20 cellular contexts compared by ENCODE assay signal in the genomic region with DNA sequence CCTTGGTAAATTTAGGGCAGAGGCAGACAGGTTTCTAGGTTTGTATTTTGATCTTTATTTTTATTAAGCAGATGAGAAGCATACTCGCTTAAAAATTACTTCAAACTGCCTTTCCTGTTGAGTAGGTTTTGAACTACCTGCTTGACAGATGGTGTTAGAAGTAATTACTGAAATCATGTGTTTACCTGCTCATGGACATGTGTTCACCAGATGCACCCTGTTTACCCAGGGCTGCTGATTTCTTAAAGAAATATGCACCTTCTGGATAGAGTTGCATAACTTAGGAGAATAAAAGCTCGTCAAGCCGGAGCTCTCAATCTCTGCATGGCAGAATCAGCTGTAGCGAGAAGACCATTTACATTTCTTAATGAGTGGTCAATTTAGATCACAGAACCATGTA.
A peak's percentile ranks its signal among the peaks of the same experiment; 100 is the strongest.
DNase-seq lines count a peak whose midpoint lies in the region; ATAC-seq, FAIRE-seq and TF ChIP-seq lines count a peak whose summit lies in the region.
"Had no signal": no experiment of that assay in that cellular context is flagged by ENCODE, and none has a peak within 500 bp of the region (broad histone marks: within the 10 kb centered on the region; RNA-seq: fewer than 3 reads in every experiment).

No MANE protein-coding gene starts in this region.

- WGBS in small intestine, 3 donors = 42 to 78% (median 69%) methylated on average over 4 of the region's 4 CpGs

- BruUV-seq in PC-9 (replicated peaks; lab: Mats Ljungman, UMichigan) = no TSS peak

- no peak overlapping the region for H3K4me3 ChIP-seq in bronchial epithelial cell (ENCODE audit: low read depth, low read length)
- H3K4me3 ChIP-seq in small intestine (ENCODE audit: low read depth in 1 of 2, low read length in 2 of 2) = no peak overlapping the region
- no peak overlapping the region for H3K4me3 ChIP-seq in PC-9
- H3K4me3 ChIP-seq: Peyer's patch, thoracic aorta had no signal

- no peak overlapping the region for H2AFZ ChIP-seq in PC-9

- FAIRE-seq in bronchial epithelial cell (lab: Jason Lieb, UNC) = no peak
- no peak for FAIRE-seq in small intestine (lab: Jason Lieb, UNC)

- no peaks in the 10 kb centered on the region for H3K9me2 ChIP-seq in PC-9 (ENCODE audit: insufficient read depth)

- H3K27me3 ChIP-seq in bronchial epithelial cell (ENCODE audit: control insufficient read depth, insufficient read depth, low read length) = no peaks in the 10 kb centered on the region
- no peaks in the 10 kb centered on the region for H3K27me3 ChIP-seq in small intestine (ENCODE audit: control insufficient read depth in 2 of 2, insufficient read depth in 2 of 2, low read length in 2 of 2)
- H3K27me3 ChIP-seq in PC-9 (ENCODE audit: insufficient read depth, low read depth) = no peaks in the 10 kb centered on the region
- H3K27me3 ChIP-seq: Peyer's patch had no signal

- no peak overlapping the region for H3K4me2 ChIP-seq in PC-9

- peaks cover 7 to 16% of the 10 kb centered on the region in 2 donors for H3K36me3 Mint-ChIP-seq in stimulated activated naive B cell treated with anti-CD40 and anti-IgM and Interleukin-4, amounts not matched to agents 10 μg/mL and 1 μg/mL and 100 μg/mL, for 72 hours

- no peaks in the 10 kb centered on the region for H4K20me1 ChIP-seq in PC-9 (ENCODE audit: insufficient read depth)

- peaks cover 0 to 2% of the 10 kb centered on the region in 2 donors for H3K9me3 Mint-ChIP-seq in stimulated activated naive B cell treated with anti-CD40 and anti-IgM and Interleukin-4, amounts not matched to agents 10 μg/mL and 1 μg/mL and 100 μg/mL, for 72 hours
- H3K9me3 Mint-ChIP-seq: activated CD4-positive, alpha-beta T cell treated with anti-CD3 and anti-CD28 coated beads, Interleukin-2, amount 10 ng/mL, durations not matched to agents 24 days and 14 days; activated T-helper 1 cell treated with anti-CD3 and anti-CD28 coated beads, Interleukin-12 subunit alpha, Interleukin-12 subunit beta, Interleukin-2, Interleukin-4 antibody, amounts not matched to agents 30 ng/mL and 10 ng/mL and 1 ng/mL, durations not matched to agents 14 hours and 24 hours and 36 hours; CD4-positive, alpha-beta T cell; immature natural killer cell had no signal

- TF ChIP-seq CTCF in bronchial epithelial cell (IDR thresholded peaks at IDR 0.05; ENCODE audit: insufficient read depth, low read length, severe bottlenecking) (no peak), PC-9 (conservative IDR thresholded peaks at IDR 0.05) (no peak)

- H3K4me1 ChIP-seq in small intestine (ENCODE audit: control insufficient read depth in 2 of 2, insufficient read depth in 1 of 2, low read depth in 1 of 2, low read length in 1 of 2) (no peaks in the 10 kb centered on the region), PC-9 (replicated peaks; ENCODE audit: insufficient read depth) (no peaks in the 10 kb centered on the region)
- H3K4me1 ChIP-seq: Peyer's patch had no signal

- H3K4me3 Mint-ChIP-seq in stimulated activated naive B cell treated with anti-CD40 and anti-IgM and Interleukin-4, amounts not matched to agents 10 μg/mL and 1 μg/mL and 100 μg/mL, for 72 hours = no peak overlapping the region
- H3K4me3 Mint-ChIP-seq: activated CD4-positive, alpha-beta T cell treated with anti-CD3 and anti-CD28 coated beads, Interleukin-2, amount 10 ng/mL, durations not matched to agents 24 days and 14 days; activated T-helper 1 cell treated with anti-CD3 and anti-CD28 coated beads, Interleukin-12 subunit alpha, Interleukin-12 subunit beta, Interleukin-2, Interleukin-4 antibody, amounts not matched to agents 30 ng/mL and 10 ng/mL and 1 ng/mL, durations not matched to agents 14 hours and 24 hours and 36 hours; CD4-positive, alpha-beta T cell; immature natural killer cell had no signal

- peaks cover 33 to 49% of the 10 kb centered on the region in 2 donors for H3K4me1 Mint-ChIP-seq in stimulated activated naive B cell treated with anti-CD40 and anti-IgM and Interleukin-4, amounts not matched to agents 10 μg/mL and 1 μg/mL and 100 μg/mL, for 72 hours

- no peak for ATAC-seq in GM19324 (IDR thresholded peaks at IDR 0.05; ENCODE audit: low FRiP score, unreplicated experiment)
- no peak for ATAC-seq in stimulated activated naive B cell treated with anti-CD40 and anti-IgM and Interleukin-4, amounts not matched to agents 10 μg/mL and 1 μg/mL and 100 μg/mL, for 72 hours (replicated peaks)

- DNase-seq in NCI-H2029 (lab: John Stamatoyannopoulos, UW) (peak; percentile 77), NCI-H2029 treated with DMSO at 0.1 percent for 48 hours (lab: John Stamatoyannopoulos, UW) (no peak), NCI-H446 (lab: John Stamatoyannopoulos, UW) (peak; percentile 48 to 83), bronchial epithelial cell (ENCODE audit: low read depth) (peak; percentile 83), small intestine (peak; percentile 48), PC-9 (no peak)
- no peak for DNase-seq in stimulated activated naive B cell treated with anti-CD40 and anti-IgM and Interleukin-4, amounts not matched to agents 10 μg/mL and 1 μg/mL and 100 μg/mL, for 72 hours
- DNase-seq: activated CD4-positive, alpha-beta T cell treated with anti-CD3 and anti-CD28 coated beads, Interleukin-2, amount 10 ng/mL, durations not matched to agents 24 days and 14 days; amygdala; CD4-positive, alpha-beta T cell; dermis blood vessel endothelial cell; HCEC 1CT; immature natural killer cell; Peyer's patch; stimulated activated CD4-positive, alpha-beta T cell treated with anti-CD3 and anti-CD28 coated beads, Interleukin-15, amount 100 ng/mL, for 24 hours; T-helper 2 cell had no signal

- H3K27ac ChIP-seq in small intestine (ENCODE audit: low read depth in 1 of 2, low read length in 1 of 2) (no peak overlapping the region), PC-9 (no peak overlapping the region)
- H3K27ac ChIP-seq: 22Rv1, Peyer's patch, thoracic aorta had no signal

- no peaks in the 10 kb centered on the region for H3K9me3 ChIP-seq in small intestine (ENCODE audit: control insufficient read depth, low read depth)
- H3K9me3 ChIP-seq in PC-9 (ENCODE audit: insufficient read depth, low read depth) = no peaks in the 10 kb centered on the region; the same call in 1 of the 2 replicates
- H3K9me3 ChIP-seq: Peyer's patch, thoracic aorta had no signal

- CTCF ChIA-PET in PC-9 (lab: Charles Lee) = no interaction called here

- no peak overlapping the region for H3K27ac Mint-ChIP-seq in stimulated activated naive B cell treated with anti-CD40 and anti-IgM and Interleukin-4, amounts not matched to agents 10 μg/mL and 1 μg/mL and 100 μg/mL, for 72 hours
- H3K27ac Mint-ChIP-seq: activated CD4-positive, alpha-beta T cell treated with anti-CD3 and anti-CD28 coated beads, Interleukin-2, amount 10 ng/mL, durations not matched to agents 24 days and 14 days; activated T-helper 1 cell treated with anti-CD3 and anti-CD28 coated beads, Interleukin-12 subunit alpha, Interleukin-12 subunit beta, Interleukin-2, Interleukin-4 antibody, amounts not matched to agents 30 ng/mL and 10 ng/mL and 1 ng/mL, durations not matched to agents 14 hours and 24 hours and 36 hours; CD4-positive, alpha-beta T cell; immature natural killer cell had no signal

- no peaks in the 10 kb centered on the region for H3K36me3 ChIP-seq in bronchial epithelial cell (ENCODE audit: control insufficient read depth, insufficient read depth, low read length)
- H3K36me3 ChIP-seq in small intestine (ENCODE audit: control insufficient read depth in 2 of 2, insufficient read depth in 2 of 2, low read length in 2 of 2) = no peaks in the 10 kb centered on the region
- no peaks in the 10 kb centered on the region for H3K36me3 ChIP-seq in PC-9 (ENCODE audit: low read depth)
- H3K36me3 ChIP-seq: Peyer's patch, thoracic aorta had no signal

- POLR2A ChIA-PET in PC-9 (lab: Charles Lee; ENCODE audit: unreplicated experiment) = no interaction called here

- intact Hi-C loops in PC-9 (cut with micrococcal nuclease; ENCODE audit: unreplicated experiment) = no loop called here

- no peaks in the 10 kb centered on the region for H3K27me3 Mint-ChIP-seq in stimulated activated naive B cell treated with anti-CD40 and anti-IgM and Interleukin-4, amounts not matched to agents 10 μg/mL and 1 μg/mL and 100 μg/mL, for 72 hours
- H3K27me3 Mint-ChIP-seq: activated CD4-positive, alpha-beta T cell treated with anti-CD3 and anti-CD28 coated beads, Interleukin-2, amount 10 ng/mL, durations not matched to agents 24 days and 14 days; CD4-positive, alpha-beta T cell had no signal

- no peaks in the 10 kb centered on the region for H3K79me2 ChIP-seq in PC-9 (ENCODE audit: low read depth)

- H3F3A ChIP-seq in PC-9 (ENCODE audit: insufficient read depth, low read depth) = no peaks in the 10 kb centered on the region

Comparison
In these comparisons a context has a peak if more than half of its experiments do, and no peak if none do; other contexts are left out.
1. DNase-seq: peak in NCI-H2029 (single experiment), NCI-H446 (2 of 2), bronchial epithelial cell (single experiment) and small intestine (single experiment); none in NCI-H2029 treated with DMSO at 0.1 percent for 48 hours (single experiment), PC-9 (0 of 2) and stimulated activated naive B cell treated with anti-CD40 and anti-IgM and Interleukin-4, amounts not matched to agents 10 μg/mL and 1 μg/mL and 100 μg/mL, for 72 hours (single experiment).